8 cellular contexts compared by ENCODE assay signal in genomic region chr3:39383190-39383912, GRCh38. TPM values are rescaled to one million over a fixed set of nuclear protein-coding genes. Genes with fewer than 3 reads are reported as not detected.
DNase-seq lines count a peak whose midpoint lies in the region; ATAC-seq and TF ChIP-seq lines count a peak whose summit lies in the region.

Gene SLC25A38 (plus strand): TSS chr3:39383370. CDS start chr3:39383725, 355 bp downstream.

- H3K27me3 Mint-ChIP-seq in IgD-negative memory B cell (no peaks in the 10 kb centered on the region), nephron (ENCODE audit: low read depth) (no peaks in the 10 kb centered on the region)

- no peaks in the 10 kb centered on the region for H3K36me3 Mint-ChIP-seq in IgD-negative memory B cell
- H3K36me3 Mint-ChIP-seq in nephron (ENCODE audit: low read depth): no peaks in the 10 kb centered on the region

- TF ChIP-seq CTCF in nephron (IDR thresholded peaks at IDR 0.05; ENCODE audit: unreplicated experiment in 3 of 3): peak; percentile 36 to 40 (median 37)

- peak; percentile 67 for ATAC-seq in GM21526 (IDR thresholded peaks at IDR 0.05; ENCODE audit: low FRiP score, unreplicated experiment)

- H3K9me3 Mint-ChIP-seq in IgD-negative memory B cell (no peaks in the 10 kb centered on the region), nephron (no peaks in the 10 kb centered on the region)

- H3K27ac Mint-ChIP-seq in IgD-negative memory B cell (peak within 1 kb of the TSS; percentile 98 to 99 (median 98)), nephron (peak within 1 kb of the TSS; percentile 97 to 98 (median 97))

- H3K4me3 Mint-ChIP-seq in IgD-negative memory B cell (peak within 1 kb of the TSS; percentile 95 to 100 (median 98)), nephron (peak within 1 kb of the TSS; percentile 98 to 100 (median 99))

- H3K4me1 Mint-ChIP-seq in IgD-negative memory B cell (peaks cover 27 to 41% (median 36%) of the 10 kb centered on the region in 3 donors), nephron (peaks cover 14% of the 10 kb centered on the region)

- DNase-seq in COLO829 (ENCODE audit: low spot score): peak; percentile 88
- DNase-seq in activated CD8-positive, alpha-beta memory T cell treated with anti-CD3 and anti-CD28 coated beads, Interleukin-2, amount 50 U/mL, for 48 hours: peak; percentile 88
- peak; percentile 88 for DNase-seq in fibroblast of gingiva (ENCODE audit: low read depth)
- peak; percentile 70 for DNase-seq in stromal cell of bone marrow (ENCODE audit: low read depth)
- no peak for DNase-seq in NOMO-1 treated with DMSO at 0.1 percent for 48 hours (lab: John Stamatoyannopoulos, UW; ENCODE audit: unreplicated experiment)

RNA-seq across cellular contexts. Expression of gene SLC25A38, which starts in this region (rescaled TPM):
- polyA plus RNA-seq in IgD-negative memory B cell: 50.7 TPM
